Comparison of ENCODE assay signal across 13 cellular contexts in genomic region chr13:33326246-33326645, GRCh38. TPM values are rescaled to one million over a fixed set of nuclear protein-coding genes. Genes with fewer than 3 reads are reported as not detected.
"Had no signal": no experiment of that assay in that cellular context is flagged by ENCODE, and none has a peak within 500 bp of the region (broad histone marks: within the 10 kb centered on the region; RNA-seq: fewer than 3 reads in every experiment).

No MANE protein-coding gene starts in this region.

- DNase-seq: activated CD4-positive, alpha-beta T cell treated with anti-CD3 and anti-CD28 coated beads for 48 hours; activated CD8-positive, alpha-beta memory T cell treated with anti-CD3 and anti-CD28 coated beads, Interleukin-2, amount 50 U/mL, for 4 hours; activated CD8-positive, alpha-beta T cell treated with anti-CD3 and anti-CD28 coated beads for 36 hours; activated effector memory CD4-positive, alpha-beta T cell treated with anti-CD3 and anti-CD28 coated beads, Interleukin-2, amount 50 U/mL, for 16 hours; activated T-cell treated with anti-CD3 and anti-CD28 coated beads, Interleukin-2, amount 50 U/mL, for 48 hours; effector CD4-positive, alpha-beta T cell; foreskin keratinocyte; glutamatergic neuron; pancreas; stimulated activated CD4-positive, alpha-beta T cell treated with anti-CD3 and anti-CD28 coated beads, Interleukin-12 subunit alpha, Interleukin-12 subunit beta, amount 100 ng/mL, for 4 hours; stimulated activated CD4-positive, alpha-beta T cell treated with anti-CD3 and anti-CD28 coated beads, Interleukin-2, amount 100 ng/mL, for 24 hours; T-helper 17 cell had no signal

- H3K4me1 ChIP-seq: foreskin keratinocyte, pancreas had no signal

- H3K36me3 ChIP-seq: pancreas had no signal

- H3K27me3 ChIP-seq: foreskin keratinocyte, pancreas had no signal

- ATAC-seq: activated CD8-positive, alpha-beta T cell treated with anti-CD3 and anti-CD28 coated beads for 36 hours; activated naive CD4-positive, alpha-beta T cell treated with anti-CD3 and anti-CD28 coated beads, Interleukin-2, amount 50 U/mL, for 72 hours; foreskin keratinocyte; pancreas; T-helper 17 cell had no signal

- H3K9me3 ChIP-seq: pancreas had no signal

- H3K4me3 ChIP-seq: pancreas had no signal

- H3K27ac ChIP-seq: foreskin keratinocyte, pancreas had no signal

RNA-seq across cellular contexts. Expression of gene STARD13, which starts 40.7 kb away (rescaled TPM):
- total RNA-seq: activated CD8-positive, alpha-beta T cell treated with anti-CD3 and anti-CD28 coated beads for 36 hours; T-helper 17 cell had no signal
